ENCODE assay signal across 24 cellular contexts in genomic region chr12:101908395-101908794, GRCh38. TPM values are rescaled to one million over a fixed set of nuclear protein-coding genes. Genes with fewer than 3 reads are reported as not detected.
DNase-seq lines count a peak whose midpoint lies in the region; ATAC-seq, FAIRE-seq and TF ChIP-seq lines count a peak whose summit lies in the region.
"Had no signal": no experiment of that assay in that cellular context is flagged by ENCODE, and none has a peak within 500 bp of the region (broad histone marks: within the 10 kb centered on the region; RNA-seq: fewer than 3 reads in every experiment).

No MANE protein-coding gene starts in this region.

- H3K4me1 Mint-ChIP-seq in Caco-2 (ENCODE audit: low read depth, unreplicated experiment) (peaks cover 14% of the 10 kb centered on the region), glutamatergic neuron (ENCODE audit: low read depth, unreplicated experiment) (no peaks in the 10 kb centered on the region)
- H3K4me1 Mint-ChIP-seq in dendritic cell treated with granulocyte-macrophage colony-stimulating factor and Interleukin-4, amounts not matched to agents 40 ng/mL and 50 ng/mL, for 4 days (ENCODE audit: low read depth): peaks cover 37% of the 10 kb centered on the region
- H3K4me1 Mint-ChIP-seq: brain had no signal

- H3K36me3 Mint-ChIP-seq in Caco-2 (ENCODE audit: insufficient read depth, unreplicated experiment): peaks cover 33% of the 10 kb centered on the region
- H3K36me3 Mint-ChIP-seq in dendritic cell treated with granulocyte-macrophage colony-stimulating factor and Interleukin-4, amounts not matched to agents 40 ng/mL and 50 ng/mL, for 4 days (ENCODE audit: low read depth): peaks cover 30% of the 10 kb centered on the region
- H3K36me3 Mint-ChIP-seq in glutamatergic neuron (ENCODE audit: unreplicated experiment): no peaks in the 10 kb centered on the region
- H3K36me3 Mint-ChIP-seq: brain, T-cell had no signal

- CTCF ChIA-PET in Caco-2 (lab: Charles Lee): no interaction called here

- intact Hi-C loops in Caco-2 (cut with micrococcal nuclease; ENCODE audit: unreplicated experiment): loop anchor here (1.0 kb wide), 1 partner anchor 30 kb away; no protein-coding TSS in a partner anchor
- intact Hi-C loops in dendritic cell treated with granulocyte-macrophage colony-stimulating factor and Interleukin-4, amounts not matched to agents 40 ng/mL and 50 ng/mL, for 4 days (cut with micrococcal nuclease): loop anchor here (10.0 kb wide), 1 partner anchor 54 kb away; no protein-coding TSS in a partner anchor
- intact Hi-C loops in pancreas (cut with DNase I): no loop called here

- ATAC-seq in pancreas (peak; percentile 59 to 76 (median 66)), GM21515 (IDR thresholded peaks at IDR 0.05; ENCODE audit: unreplicated experiment) (no peak)
- ATAC-seq: activated CD8-positive, alpha-beta T cell treated with anti-CD3 and anti-CD28 coated beads, Interleukin-2, amount 10 ng/mL, durations not matched to agents 7 days and 5 days; foreskin keratinocyte; left lobe of liver; sciatic nerve; T-cell had no signal

- TF ChIP-seq CTCF in Caco-2 (IDR thresholded peaks at IDR 0.05; ENCODE audit: insufficient read depth in 1 of 2, low read depth in 1 of 2, low read length in 1 of 2, severe bottlenecking in 1 of 2, unreplicated experiment in 1 of 2) (no peak), pancreas (IDR thresholded peaks at IDR 0.05) (no peak), glutamatergic neuron (IDR thresholded peaks at IDR 0.05; ENCODE audit: partially characterized antibody, unreplicated experiment) (no peak)

- BruUV-seq in Caco-2 (replicated peaks; lab: Mats Ljungman, UMichigan): no TSS peak

- whole genome bisulfite sequencing in pancreas, 2 donors: 79 to 81% methylated on average over 3 of the region's 3 CpGs

- peak overlapping the region in 3 of 4 donors; percentile 34 to 88 (median 85) for H3K27ac ChIP-seq in pancreas
- H3K27ac ChIP-seq: foreskin keratinocyte, Peyer's patch, SJSA1 had no signal

- no peaks in the 10 kb centered on the region for H3K27me3 ChIP-seq in Caco-2 (replicated peaks; ENCODE audit: control insufficient read depth, insufficient read depth, low read length)
- H3K27me3 ChIP-seq in pancreas: no peaks in the 10 kb centered on the region
- H3K27me3 ChIP-seq: BLaER1 treated with 17β-estradiol and CSF1 and Interleukin-3, amounts not matched to agents 10 nM and 100 nM; foreskin keratinocyte; Peyer's patch; SJSA1 had no signal

- H3K4me3 Mint-ChIP-seq in Caco-2 (ENCODE audit: unreplicated experiment) (peak overlapping the region; percentile 53), glutamatergic neuron (ENCODE audit: unreplicated experiment) (no peak overlapping the region)
- H3K4me3 Mint-ChIP-seq in dendritic cell treated with granulocyte-macrophage colony-stimulating factor and Interleukin-4, amounts not matched to agents 40 ng/mL and 50 ng/mL, for 4 days: no peak overlapping the region
- H3K4me3 Mint-ChIP-seq: activated CD8-positive, alpha-beta T cell treated with anti-CD3 and anti-CD28 coated beads, Interleukin-2, amount 10 ng/mL, durations not matched to agents 7 days and 5 days; brain; T-cell had no signal

- no peak for FAIRE-seq in pancreas (lab: Jason Lieb, UNC)

- H3K9me3 ChIP-seq in Caco-2 (no peaks in the 10 kb centered on the region), pancreas (no peaks in the 10 kb centered on the region)
- H3K9me3 ChIP-seq: BLaER1 treated with 17β-estradiol and CSF1 and Interleukin-3, amounts not matched to agents 10 nM and 100 nM; Peyer's patch; SJSA1 had no signal

- peak overlapping the region; percentile 93 for H3K27ac Mint-ChIP-seq in Caco-2 (ENCODE audit: unreplicated experiment)
- H3K27ac Mint-ChIP-seq in dendritic cell treated with granulocyte-macrophage colony-stimulating factor and Interleukin-4, amounts not matched to agents 40 ng/mL and 50 ng/mL, for 4 days: peak overlapping the region; percentile 68
- no peak overlapping the region for H3K27ac Mint-ChIP-seq in glutamatergic neuron (ENCODE audit: unreplicated experiment)
- H3K27ac Mint-ChIP-seq: activated CD8-positive, alpha-beta T cell treated with anti-CD3 and anti-CD28 coated beads, Interleukin-2, amount 10 ng/mL, durations not matched to agents 7 days and 5 days; brain; T-cell had no signal

- H3K9me3 Mint-ChIP-seq in Caco-2 (ENCODE audit: unreplicated experiment) (no peaks in the 10 kb centered on the region), glutamatergic neuron (ENCODE audit: unreplicated experiment) (peaks cover 2% of the 10 kb centered on the region)
- no peaks in the 10 kb centered on the region for H3K9me3 Mint-ChIP-seq in dendritic cell treated with granulocyte-macrophage colony-stimulating factor and Interleukin-4, amounts not matched to agents 40 ng/mL and 50 ng/mL, for 4 days
- H3K9me3 Mint-ChIP-seq: brain, T-cell had no signal

- H3K36me3 ChIP-seq in Caco-2 (ENCODE audit: control insufficient read depth, insufficient read depth, low read length) (no peaks in the 10 kb centered on the region; the same call in 1 of the 2 replicates), pancreas (no peaks in the 10 kb centered on the region)
- H3K36me3 ChIP-seq: Peyer's patch had no signal

- POLR2A ChIA-PET in Caco-2 (lab: Charles Lee): interaction anchor here (0.5 to 0.6 kb wide), 2 partner anchors 251 to 787 kb away, joined by 3 to 10 read pairs; no protein-coding TSS in a partner anchor

- H3K27me3 Mint-ChIP-seq in Caco-2 (ENCODE audit: insufficient read depth, unreplicated experiment): no peaks in the 10 kb centered on the region
- H3K27me3 Mint-ChIP-seq in dendritic cell treated with granulocyte-macrophage colony-stimulating factor and Interleukin-4, amounts not matched to agents 40 ng/mL and 50 ng/mL, for 4 days: no peaks in the 10 kb centered on the region
- no peaks in the 10 kb centered on the region for H3K27me3 Mint-ChIP-seq in glutamatergic neuron (ENCODE audit: unreplicated experiment)
- H3K27me3 Mint-ChIP-seq: brain, T-cell had no signal

- peak; percentile 56 to 72 for DNase-seq in Caco-2
- DNase-seq in HT-29 (ENCODE audit: low spot score): peak; percentile 49
- DNase-seq in pancreas: peak in 1 of 6 donors; percentile 40
- DNase-seq in glutamatergic neuron: no peak
- DNase-seq in NCI-H446 (lab: John Stamatoyannopoulos, UW): no peak
- DNase-seq in superior temporal gyrus (ENCODE audit: extremely low spot score): no peak
- DNase-seq: activated CD4-positive, alpha-beta T cell treated with anti-CD3 and anti-CD28 coated beads for 1 hour; activated CD8-positive, alpha-beta T cell treated with anti-CD3 and anti-CD28 coated beads, Interleukin-2, amount 10 ng/mL, durations not matched to agents 7 days and 5 days; activated gamma-delta T cell treated with Interleukin-2 at 50 U/mL for 16 hours; activated T-cell treated with anti-CD3 and anti-CD28 coated beads for 4 hours; effector memory CD4-positive, alpha-beta T cell; foreskin keratinocyte; MM.1S; NCI-H1436; Peyer's patch; posterior cingulate gyrus; T-cell had no signal

- H3K4me3 ChIP-seq in Caco-2 (ENCODE audit: low read depth, low read length) (no peak overlapping the region), pancreas (no peak overlapping the region)
- H3K4me3 ChIP-seq: BLaER1 treated with 17β-estradiol and CSF1 and Interleukin-3, amounts not matched to agents 10 nM and 100 nM; Peyer's patch; SJSA1 had no signal

- H3K4me1 ChIP-seq in Caco-2: peaks cover 23% of the 10 kb centered on the region
- H3K4me1 ChIP-seq in pancreas: peaks cover 0 to 12% (median 5%) of the 10 kb centered on the region in 3 donors
- H3K4me1 ChIP-seq: foreskin keratinocyte, Peyer's patch had no signal

RNA-seq across cellular contexts. Expression of gene DRAM1, which starts 31.0 kb away (rescaled TPM):
- total RNA-seq in Caco-2 (2022) (44.5 and 46.4 TPM in 2 replicates), pancreas (10 to 100 TPM in 2 of 6 donors, 1 to 10 TPM in 4; 3.1 to 15.0 (median 5.6) TPM), glutamatergic neuron (ENCODE audit: unreplicated experiment) (0.83 TPM)
- 1.1 and 1.4 TPM in 2 replicates for total RNA-seq in HT-29 (2014; rRNA removed; shearing (Covaris generic))
- polyA plus RNA-seq in pancreas: 1 to 10 TPM; 3.5 to 7.4 TPM

Comparison
In these comparisons a context has a peak if more than half of its experiments do, and no peak if none do; other contexts are left out.
1. DNase-seq: peak in Caco-2 (2 of 2) and HT-29 (single experiment); none in glutamatergic neuron (single experiment), NCI-H446 (0 of 2) and superior temporal gyrus (single experiment).
2. intact Hi-C loops: an anchor here in Caco-2 (1.0 kb wide) and dendritic cell treated with granulocyte-macrophage colony-stimulating factor and Interleukin-4, amounts not matched to agents 40 ng/mL and 50 ng/mL, for 4 days (10.0 kb wide); none called in pancreas.